In the genomic region with DNA sequence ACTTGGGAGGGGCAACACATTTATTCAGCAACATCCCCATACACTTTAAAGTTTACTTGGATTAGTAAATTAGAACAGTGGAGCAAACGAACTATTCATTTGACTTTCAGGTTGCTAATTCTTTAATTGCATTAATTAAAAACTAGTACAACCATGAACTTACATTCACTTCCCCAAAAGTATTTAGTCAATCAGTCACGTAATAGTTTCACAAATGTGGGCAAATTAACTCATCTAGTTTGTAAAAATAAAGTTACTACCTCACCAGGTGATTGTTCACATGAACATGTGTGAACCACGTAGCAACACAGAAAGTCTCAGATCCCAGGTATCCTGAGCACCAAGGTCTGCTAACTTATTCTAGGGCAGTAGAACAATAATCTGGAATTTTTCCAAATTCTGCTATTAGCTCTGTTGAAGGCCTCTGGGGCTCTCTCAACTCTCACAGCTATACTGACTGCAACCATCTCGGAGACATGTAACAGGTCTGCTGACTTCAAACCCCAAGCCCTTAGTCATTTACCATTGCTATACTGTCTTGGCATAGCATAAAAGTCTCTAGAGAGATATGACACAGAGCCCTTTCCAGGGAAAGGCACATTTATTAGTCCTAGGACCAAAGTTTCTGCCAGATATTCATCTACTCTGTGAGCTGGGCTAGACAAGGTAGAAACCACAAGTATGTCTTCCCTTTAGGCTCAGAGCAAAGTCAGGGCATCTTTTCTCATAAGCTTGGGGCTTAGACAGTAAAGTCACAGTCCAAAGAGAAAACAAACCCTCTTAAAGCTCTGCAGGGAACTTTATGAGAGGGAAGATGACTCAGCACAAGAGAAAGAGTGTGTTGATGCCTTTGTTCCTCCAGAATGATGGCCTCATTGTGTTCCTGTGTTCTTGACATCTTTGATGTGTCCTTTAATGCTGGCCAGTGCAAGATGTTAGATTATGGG, we compare ENCODE assay signal across 1 cellular context.
TF ChIP-seq lines count a peak whose summit lies in the region.

No MANE protein-coding gene starts in this region.

TF ChIP-seq in GM12878, 131 proteins besides CTCF, POLR2A, EP300 and RAD21 (continued from another document):
- TF ChIP-seq, protein P1, sequence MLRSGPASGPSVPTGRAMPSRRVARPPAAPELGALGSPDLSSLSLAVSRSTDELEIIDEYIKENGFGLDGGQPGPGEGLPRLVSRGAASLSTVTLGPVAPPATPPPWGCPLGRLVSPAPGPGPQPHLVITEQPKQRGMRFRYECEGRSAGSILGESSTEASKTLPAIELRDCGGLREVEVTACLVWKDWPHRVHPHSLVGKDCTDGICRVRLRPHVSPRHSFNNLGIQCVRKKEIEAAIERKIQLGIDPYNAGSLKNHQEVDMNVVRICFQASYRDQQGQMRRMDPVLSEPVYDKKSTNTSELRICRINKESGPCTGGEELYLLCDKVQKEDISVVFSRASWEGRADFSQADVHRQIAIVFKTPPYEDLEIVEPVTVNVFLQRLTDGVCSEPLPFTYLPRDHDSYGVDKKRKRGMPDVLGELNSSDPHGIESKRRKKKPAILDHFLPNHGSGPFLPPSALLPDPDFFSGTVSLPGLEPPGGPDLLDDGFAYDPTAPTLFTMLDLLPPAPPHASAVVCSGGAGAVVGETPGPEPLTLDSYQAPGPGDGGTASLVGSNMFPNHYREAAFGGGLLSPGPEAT (IDR thresholded peaks at IDR 0.05; ENCODE audit: low read depth): 0 out of 2 replicates have a peak, but pooled peaks have one; percentile 43
- peak; percentile 64; the same call in 1 of the 2 replicates for TF ChIP-seq BACH1 (IDR thresholded peaks at IDR 0.05; ENCODE audit: borderline replicate concordance)
- no peak for TF ChIP-seq EED (IDR thresholded peaks at IDR 0.05; ENCODE audit: low read depth)
- no peak for TF ChIP-seq NFXL1 (IDR thresholded peaks at IDR 0.05; ENCODE audit: borderline replicate concordance)
- TF ChIP-seq MEF2B (IDR thresholded peaks at IDR 0.05; ENCODE audit: partially characterized antibody, poor library complexity, severe bottlenecking): peak; percentile 34
- TF ChIP-seq, protein P2, sequence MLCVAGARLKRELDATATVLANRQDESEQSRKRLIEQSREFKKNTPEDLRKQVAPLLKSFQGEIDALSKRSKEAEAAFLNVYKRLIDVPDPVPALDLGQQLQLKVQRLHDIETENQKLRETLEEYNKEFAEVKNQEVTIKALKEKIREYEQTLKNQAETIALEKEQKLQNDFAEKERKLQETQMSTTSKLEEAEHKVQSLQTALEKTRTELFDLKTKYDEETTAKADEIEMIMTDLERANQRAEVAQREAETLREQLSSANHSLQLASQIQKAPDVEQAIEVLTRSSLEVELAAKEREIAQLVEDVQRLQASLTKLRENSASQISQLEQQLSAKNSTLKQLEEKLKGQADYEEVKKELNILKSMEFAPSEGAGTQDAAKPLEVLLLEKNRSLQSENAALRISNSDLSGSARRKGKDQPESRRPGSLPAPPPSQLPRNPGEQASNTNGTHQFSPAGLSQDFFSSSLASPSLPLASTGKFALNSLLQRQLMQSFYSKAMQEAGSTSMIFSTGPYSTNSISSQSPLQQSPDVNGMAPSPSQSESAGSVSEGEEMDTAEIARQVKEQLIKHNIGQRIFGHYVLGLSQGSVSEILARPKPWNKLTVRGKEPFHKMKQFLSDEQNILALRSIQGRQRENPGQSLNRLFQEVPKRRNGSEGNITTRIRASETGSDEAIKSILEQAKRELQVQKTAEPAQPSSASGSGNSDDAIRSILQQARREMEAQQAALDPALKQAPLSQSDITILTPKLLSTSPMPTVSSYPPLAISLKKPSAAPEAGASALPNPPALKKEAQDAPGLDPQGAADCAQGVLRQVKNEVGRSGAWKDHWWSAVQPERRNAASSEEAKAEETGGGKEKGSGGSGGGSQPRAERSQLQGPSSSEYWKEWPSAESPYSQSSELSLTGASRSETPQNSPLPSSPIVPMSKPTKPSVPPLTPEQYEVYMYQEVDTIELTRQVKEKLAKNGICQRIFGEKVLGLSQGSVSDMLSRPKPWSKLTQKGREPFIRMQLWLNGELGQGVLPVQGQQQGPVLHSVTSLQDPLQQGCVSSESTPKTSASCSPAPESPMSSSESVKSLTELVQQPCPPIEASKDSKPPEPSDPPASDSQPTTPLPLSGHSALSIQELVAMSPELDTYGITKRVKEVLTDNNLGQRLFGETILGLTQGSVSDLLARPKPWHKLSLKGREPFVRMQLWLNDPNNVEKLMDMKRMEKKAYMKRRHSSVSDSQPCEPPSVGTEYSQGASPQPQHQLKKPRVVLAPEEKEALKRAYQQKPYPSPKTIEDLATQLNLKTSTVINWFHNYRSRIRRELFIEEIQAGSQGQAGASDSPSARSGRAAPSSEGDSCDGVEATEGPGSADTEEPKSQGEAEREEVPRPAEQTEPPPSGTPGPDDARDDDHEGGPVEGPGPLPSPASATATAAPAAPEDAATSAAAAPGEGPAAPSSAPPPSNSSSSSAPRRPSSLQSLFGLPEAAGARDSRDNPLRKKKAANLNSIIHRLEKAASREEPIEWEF (IDR thresholded peaks at IDR 0.05; ENCODE audit: insufficient replicate concordance, low read depth, low read length): no peak
- TF ChIP-seq GABPA (IDR thresholded peaks at IDR 0.05; ENCODE audit: low read depth): no peak
- TF ChIP-seq, protein P3, sequence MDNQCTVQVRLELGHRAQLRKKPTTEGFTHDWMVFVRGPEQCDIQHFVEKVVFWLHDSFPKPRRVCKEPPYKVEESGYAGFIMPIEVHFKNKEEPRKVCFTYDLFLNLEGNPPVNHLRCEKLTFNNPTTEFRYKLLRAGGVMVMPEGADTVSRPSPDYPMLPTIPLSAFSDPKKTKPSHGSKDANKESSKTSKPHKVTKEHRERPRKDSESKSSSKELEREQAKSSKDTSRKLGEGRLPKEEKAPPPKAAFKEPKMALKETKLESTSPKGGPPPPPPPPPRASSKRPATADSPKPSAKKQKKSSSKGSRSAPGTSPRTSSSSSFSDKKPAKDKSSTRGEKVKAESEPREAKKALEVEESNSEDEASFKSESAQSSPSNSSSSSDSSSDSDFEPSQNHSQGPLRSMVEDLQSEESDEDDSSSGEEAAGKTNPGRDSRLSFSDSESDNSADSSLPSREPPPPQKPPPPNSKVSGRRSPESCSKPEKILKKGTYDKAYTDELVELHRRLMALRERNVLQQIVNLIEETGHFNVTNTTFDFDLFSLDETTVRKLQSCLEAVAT (IDR thresholded peaks at IDR 0.05): 0 out of 2 replicates have a peak, but pooled peaks have one; percentile 20
- TF ChIP-seq DPF2 (IDR thresholded peaks at IDR 0.05): peak; percentile 77
- no peak for TF ChIP-seq ZNF207 (IDR thresholded peaks at IDR 0.05; ENCODE audit: borderline replicate concordance)
- peak; percentile 36; the same call in 1 of the 2 replicates for TF ChIP-seq CREM (IDR thresholded peaks at IDR 0.05; ENCODE audit: low read depth)
- TF ChIP-seq ZNF24 (IDR thresholded peaks at IDR 0.05): no peak
- TF ChIP-seq CBX5 (IDR thresholded peaks at IDR 0.05; ENCODE audit: low read depth): no peak
- TF ChIP-seq TCF12 (IDR thresholded peaks at IDR 0.05; ENCODE audit: low read depth, low read length): no peak
- TF ChIP-seq, protein P4, sequence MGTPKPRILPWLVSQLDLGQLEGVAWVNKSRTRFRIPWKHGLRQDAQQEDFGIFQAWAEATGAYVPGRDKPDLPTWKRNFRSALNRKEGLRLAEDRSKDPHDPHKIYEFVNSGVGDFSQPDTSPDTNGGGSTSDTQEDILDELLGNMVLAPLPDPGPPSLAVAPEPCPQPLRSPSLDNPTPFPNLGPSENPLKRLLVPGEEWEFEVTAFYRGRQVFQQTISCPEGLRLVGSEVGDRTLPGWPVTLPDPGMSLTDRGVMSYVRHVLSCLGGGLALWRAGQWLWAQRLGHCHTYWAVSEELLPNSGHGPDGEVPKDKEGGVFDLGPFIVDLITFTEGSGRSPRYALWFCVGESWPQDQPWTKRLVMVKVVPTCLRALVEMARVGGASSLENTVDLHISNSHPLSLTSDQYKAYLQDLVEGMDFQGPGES (IDR thresholded peaks at IDR 0.05): no peak
- TF ChIP-seq HDAC2 (IDR thresholded peaks at IDR 0.05): no peak
- TF ChIP-seq CHD2 (IDR thresholded peaks at IDR 0.05; ENCODE audit: borderline replicate concordance, low read depth, low read length): no peak
- peak in 1 of 2 experiments; percentile 30; a peak in 2 of 4 replicates for TF ChIP-seq BHLHE40 (IDR thresholded peaks at IDR 0.05; ENCODE audit: borderline replicate concordance in 1 of 2, low read depth in 2 of 2, low read length in 1 of 2)
- TF ChIP-seq, protein P5, sequence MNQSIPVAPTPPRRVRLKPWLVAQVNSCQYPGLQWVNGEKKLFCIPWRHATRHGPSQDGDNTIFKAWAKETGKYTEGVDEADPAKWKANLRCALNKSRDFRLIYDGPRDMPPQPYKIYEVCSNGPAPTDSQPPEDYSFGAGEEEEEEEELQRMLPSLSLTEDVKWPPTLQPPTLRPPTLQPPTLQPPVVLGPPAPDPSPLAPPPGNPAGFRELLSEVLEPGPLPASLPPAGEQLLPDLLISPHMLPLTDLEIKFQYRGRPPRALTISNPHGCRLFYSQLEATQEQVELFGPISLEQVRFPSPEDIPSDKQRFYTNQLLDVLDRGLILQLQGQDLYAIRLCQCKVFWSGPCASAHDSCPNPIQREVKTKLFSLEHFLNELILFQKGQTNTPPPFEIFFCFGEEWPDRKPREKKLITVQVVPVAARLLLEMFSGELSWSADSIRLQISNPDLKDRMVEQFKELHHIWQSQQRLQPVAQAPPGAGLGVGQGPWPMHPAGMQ (IDR thresholded peaks at IDR 0.05; ENCODE audit: borderline replicate concordance): no peak
- TF ChIP-seq, protein P6, sequence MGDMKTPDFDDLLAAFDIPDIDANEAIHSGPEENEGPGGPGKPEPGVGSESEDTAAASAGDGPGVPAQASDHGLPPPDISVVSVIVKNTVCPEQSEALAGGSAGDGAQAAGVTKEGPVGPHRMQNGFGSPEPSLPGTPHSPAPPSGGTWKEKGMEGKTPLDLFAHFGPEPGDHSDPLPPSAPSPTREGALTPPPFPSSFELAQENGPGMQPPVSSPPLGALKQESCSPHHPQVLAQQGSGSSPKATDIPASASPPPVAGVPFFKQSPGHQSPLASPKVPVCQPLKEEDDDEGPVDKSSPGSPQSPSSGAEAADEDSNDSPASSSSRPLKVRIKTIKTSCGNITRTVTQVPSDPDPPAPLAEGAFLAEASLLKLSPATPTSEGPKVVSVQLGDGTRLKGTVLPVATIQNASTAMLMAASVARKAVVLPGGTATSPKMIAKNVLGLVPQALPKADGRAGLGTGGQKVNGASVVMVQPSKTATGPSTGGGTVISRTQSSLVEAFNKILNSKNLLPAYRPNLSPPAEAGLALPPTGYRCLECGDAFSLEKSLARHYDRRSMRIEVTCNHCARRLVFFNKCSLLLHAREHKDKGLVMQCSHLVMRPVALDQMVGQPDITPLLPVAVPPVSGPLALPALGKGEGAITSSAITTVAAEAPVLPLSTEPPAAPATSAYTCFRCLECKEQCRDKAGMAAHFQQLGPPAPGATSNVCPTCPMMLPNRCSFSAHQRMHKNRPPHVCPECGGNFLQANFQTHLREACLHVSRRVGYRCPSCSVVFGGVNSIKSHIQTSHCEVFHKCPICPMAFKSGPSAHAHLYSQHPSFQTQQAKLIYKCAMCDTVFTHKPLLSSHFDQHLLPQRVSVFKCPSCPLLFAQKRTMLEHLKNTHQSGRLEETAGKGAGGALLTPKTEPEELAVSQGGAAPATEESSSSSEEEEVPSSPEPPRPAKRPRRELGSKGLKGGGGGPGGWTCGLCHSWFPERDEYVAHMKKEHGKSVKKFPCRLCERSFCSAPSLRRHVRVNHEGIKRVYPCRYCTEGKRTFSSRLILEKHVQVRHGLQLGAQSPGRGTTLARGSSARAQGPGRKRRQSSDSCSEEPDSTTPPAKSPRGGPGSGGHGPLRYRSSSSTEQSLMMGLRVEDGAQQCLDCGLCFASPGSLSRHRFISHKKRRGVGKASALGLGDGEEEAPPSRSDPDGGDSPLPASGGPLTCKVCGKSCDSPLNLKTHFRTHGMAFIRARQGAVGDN (IDR thresholded peaks at IDR 0.05): no peak; the same call in 1 of the 2 replicates
- no peak for TF ChIP-seq MEF2A (IDR thresholded peaks at IDR 0.05; ENCODE audit: insufficient read depth, low read depth, low read length)
- TF ChIP-seq PML (IDR thresholded peaks at IDR 0.05; ENCODE audit: low read length): no peak
- TF ChIP-seq, protein P7, sequence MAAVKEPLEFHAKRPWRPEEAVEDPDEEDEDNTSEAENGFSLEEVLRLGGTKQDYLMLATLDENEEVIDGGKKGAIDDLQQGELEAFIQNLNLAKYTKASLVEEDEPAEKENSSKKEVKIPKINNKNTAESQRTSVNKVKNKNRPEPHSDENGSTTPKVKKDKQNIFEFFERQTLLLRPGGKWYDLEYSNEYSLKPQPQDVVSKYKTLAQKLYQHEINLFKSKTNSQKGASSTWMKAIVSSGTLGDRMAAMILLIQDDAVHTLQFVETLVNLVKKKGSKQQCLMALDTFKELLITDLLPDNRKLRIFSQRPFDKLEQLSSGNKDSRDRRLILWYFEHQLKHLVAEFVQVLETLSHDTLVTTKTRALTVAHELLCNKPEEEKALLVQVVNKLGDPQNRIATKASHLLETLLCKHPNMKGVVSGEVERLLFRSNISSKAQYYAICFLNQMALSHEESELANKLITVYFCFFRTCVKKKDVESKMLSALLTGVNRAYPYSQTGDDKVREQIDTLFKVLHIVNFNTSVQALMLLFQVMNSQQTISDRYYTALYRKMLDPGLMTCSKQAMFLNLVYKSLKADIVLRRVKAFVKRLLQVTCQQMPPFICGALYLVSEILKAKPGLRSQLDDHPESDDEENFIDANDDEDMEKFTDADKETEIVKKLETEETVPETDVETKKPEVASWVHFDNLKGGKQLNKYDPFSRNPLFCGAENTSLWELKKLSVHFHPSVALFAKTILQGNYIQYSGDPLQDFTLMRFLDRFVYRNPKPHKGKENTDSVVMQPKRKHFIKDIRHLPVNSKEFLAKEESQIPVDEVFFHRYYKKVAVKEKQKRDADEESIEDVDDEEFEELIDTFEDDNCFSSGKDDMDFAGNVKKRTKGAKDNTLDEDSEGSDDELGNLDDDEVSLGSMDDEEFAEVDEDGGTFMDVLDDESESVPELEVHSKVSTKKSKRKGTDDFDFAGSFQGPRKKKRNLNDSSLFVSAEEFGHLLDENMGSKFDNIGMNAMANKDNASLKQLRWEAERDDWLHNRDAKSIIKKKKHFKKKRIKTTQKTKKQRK (IDR thresholded peaks at IDR 0.05; ENCODE audit: low read depth, low read length): no peak
